ENCODE assay signal across 8 cellular contexts in genomic region chr20:45791668-45792512, GRCh38. TPM values are rescaled to one million over a fixed set of nuclear protein-coding genes. Genes with fewer than 3 reads are reported as not detected.
A peak's percentile ranks its signal among the peaks of the same experiment; 100 is the strongest.
DNase-seq lines count a peak whose midpoint lies in the region; ATAC-seq and TF ChIP-seq lines count a peak whose summit lies in the region.

DNTTIP1 (plus strand) TSS chr20:45791954; CDS start chr20:45792005, 51 bp downstream.
WFDC3 (minus strand) TSS chr20:45791883; CDS start chr20:45789975, 1,908 bp downstream.

- intact Hi-C loops in activated T-helper 2 cell treated with anti-CD3 and anti-CD28 coated beads, Interferon-gamma antibody, Interleukin-2, Interleukin-4, amounts not matched to agents 10 μg/mL and 5 μg/mL and 100 μg/mL, durations not matched to agents 14 hours and 24 hours and 36 hours (cut with micrococcal nuclease), result loop anchor here (1.0 to 10.0 kb wide), 2 partner anchors 93 to 143 kb away; partner anchors contain the start of genes SPATA25 and ZSWIM1
- intact Hi-C loops in natural killer cell (cut with micrococcal nuclease), result loop anchor here (1.0 to 2.0 kb wide), 3 partner anchors 20 to 298 kb away; partner anchors contain the start of genes ACOT8, UBE2C and ZSWIM3

- no peaks in the 10 kb centered on the region for H3K27me3 Mint-ChIP-seq in activated T-helper 2 cell treated with anti-CD3 and anti-CD28 coated beads, Interferon-gamma antibody, Interleukin-2, Interleukin-4, amounts not matched to agents 10 μg/mL and 5 μg/mL and 100 μg/mL, durations not matched to agents 14 hours and 24 hours and 36 hours (ENCODE audit: low read depth)
- no peaks in the 10 kb centered on the region for H3K27me3 Mint-ChIP-seq in natural killer cell (ENCODE audit: low read depth in 2 of 2)
- no peaks in the 10 kb centered on the region for H3K27me3 Mint-ChIP-seq in stimulated activated naive B cell treated with anti-CD40 and anti-IgM and Interleukin-4, amounts not matched to agents 10 μg/mL and 1 μg/mL and 100 μg/mL, for 72 hours

- H3K36me3 Mint-ChIP-seq in activated T-helper 2 cell treated with anti-CD3 and anti-CD28 coated beads, Interferon-gamma antibody, Interleukin-2, Interleukin-4, amounts not matched to agents 10 μg/mL and 5 μg/mL and 100 μg/mL, durations not matched to agents 14 hours and 24 hours and 36 hours (ENCODE audit: low read depth), result peaks cover 25% of the 10 kb centered on the region
- no peaks in the 10 kb centered on the region for H3K36me3 Mint-ChIP-seq in natural killer cell
- peaks cover 8 to 31% of the 10 kb centered on the region in 2 donors for H3K36me3 Mint-ChIP-seq in stimulated activated naive B cell treated with anti-CD40 and anti-IgM and Interleukin-4, amounts not matched to agents 10 μg/mL and 1 μg/mL and 100 μg/mL, for 72 hours

- ATAC-seq in GM21723 (IDR thresholded peaks at IDR 0.05; ENCODE audit: unreplicated experiment) (peak; percentile 81), natural killer cell (peak; percentile 91 to 95 (median 92))
- ATAC-seq in stimulated activated naive B cell treated with anti-CD40 and anti-IgM and Interleukin-4, amounts not matched to agents 10 μg/mL and 1 μg/mL and 100 μg/mL, for 72 hours (replicated peaks), result peak; percentile 96 to 98

- H3K4me3 Mint-ChIP-seq in activated T-helper 2 cell treated with anti-CD3 and anti-CD28 coated beads, Interferon-gamma antibody, Interleukin-2, Interleukin-4, amounts not matched to agents 10 μg/mL and 5 μg/mL and 100 μg/mL, durations not matched to agents 14 hours and 24 hours and 36 hours (ENCODE audit: low read depth), result peak within 1 kb of the TSS; percentile 85
- H3K4me3 Mint-ChIP-seq in natural killer cell, result peak within 1 kb of the TSS; percentile 93
- peak within 1 kb of the TSS; percentile 88 to 97 for H3K4me3 Mint-ChIP-seq in stimulated activated naive B cell treated with anti-CD40 and anti-IgM and Interleukin-4, amounts not matched to agents 10 μg/mL and 1 μg/mL and 100 μg/mL, for 72 hours

- peak within 1 kb of the TSS; percentile 91 for H3K4me3 ChIP-seq in fibroblast of pulmonary artery (replicated peaks; ENCODE audit: low read depth, low read length)

- no peaks in the 10 kb centered on the region for H3K9me3 Mint-ChIP-seq in activated T-helper 2 cell treated with anti-CD3 and anti-CD28 coated beads, Interferon-gamma antibody, Interleukin-2, Interleukin-4, amounts not matched to agents 10 μg/mL and 5 μg/mL and 100 μg/mL, durations not matched to agents 14 hours and 24 hours and 36 hours
- no peaks in the 10 kb centered on the region for H3K9me3 Mint-ChIP-seq in natural killer cell
- no peaks in the 10 kb centered on the region for H3K9me3 Mint-ChIP-seq in stimulated activated naive B cell treated with anti-CD40 and anti-IgM and Interleukin-4, amounts not matched to agents 10 μg/mL and 1 μg/mL and 100 μg/mL, for 72 hours

- peak; percentile 81 for DNase-seq in DMS53 treated with DMSO at 0.1 percent for 48 hours (lab: John Stamatoyannopoulos, UW; ENCODE audit: unreplicated experiment)
- DNase-seq in Kasumi-1 (lab: John Stamatoyannopoulos, UW), result peak; percentile 83 to 92
- DNase-seq in RKO (ENCODE audit: low spot score), result peak; percentile 96
- DNase-seq in activated T-helper 2 cell treated with anti-CD3 and anti-CD28 coated beads, Interferon-gamma antibody, Interleukin-2, Interleukin-4, amounts not matched to agents 10 μg/mL and 5 μg/mL and 100 μg/mL, durations not matched to agents 14 hours and 24 hours and 36 hours (ENCODE audit: low spot score), result peak; percentile 87
- peak; percentile 90 for DNase-seq in fibroblast of pulmonary artery (ENCODE audit: low read depth)
- DNase-seq in natural killer cell, result peak; percentile 89
- DNase-seq in stimulated activated naive B cell treated with anti-CD40 and anti-IgM and Interleukin-4, amounts not matched to agents 10 μg/mL and 1 μg/mL and 100 μg/mL, for 72 hours, result peak; percentile 86

- TF ChIP-seq CTCF in fibroblast of pulmonary artery (IDR thresholded peaks at IDR 0.05; ENCODE audit: low read length, missing control alignments) (no peak), natural killer cell (IDR thresholded peaks at IDR 0.05) (no peak)

- peak within 1 kb of the TSS; percentile 89 for H3K27ac Mint-ChIP-seq in activated T-helper 2 cell treated with anti-CD3 and anti-CD28 coated beads, Interferon-gamma antibody, Interleukin-2, Interleukin-4, amounts not matched to agents 10 μg/mL and 5 μg/mL and 100 μg/mL, durations not matched to agents 14 hours and 24 hours and 36 hours
- H3K27ac Mint-ChIP-seq in natural killer cell, result peak within 1 kb of the TSS; percentile 91 to 93
- H3K27ac Mint-ChIP-seq in stimulated activated naive B cell treated with anti-CD40 and anti-IgM and Interleukin-4, amounts not matched to agents 10 μg/mL and 1 μg/mL and 100 μg/mL, for 72 hours, result peak within 1 kb of the TSS; percentile 96

- peaks cover 13% of the 10 kb centered on the region for H3K4me1 Mint-ChIP-seq in activated T-helper 2 cell treated with anti-CD3 and anti-CD28 coated beads, Interferon-gamma antibody, Interleukin-2, Interleukin-4, amounts not matched to agents 10 μg/mL and 5 μg/mL and 100 μg/mL, durations not matched to agents 14 hours and 24 hours and 36 hours (ENCODE audit: low read depth)
- peaks cover 13 to 15% of the 10 kb centered on the region in 2 donors for H3K4me1 Mint-ChIP-seq in natural killer cell
- peaks cover 12 to 13% of the 10 kb centered on the region in 2 donors for H3K4me1 Mint-ChIP-seq in stimulated activated naive B cell treated with anti-CD40 and anti-IgM and Interleukin-4, amounts not matched to agents 10 μg/mL and 1 μg/mL and 100 μg/mL, for 72 hours

RNA-seq across cellular contexts. Expression of gene DNTTIP1, which starts in this region (rescaled TPM):
- 30.7 and 35.2 TPM in 2 replicates for total RNA-seq in activated T-helper 2 cell treated with anti-CD3 and anti-CD28 coated beads, Interferon-gamma antibody, Interleukin-2, Interleukin-4, amounts not matched to agents 10 μg/mL and 5 μg/mL and 100 μg/mL, durations not matched to agents 14 hours and 24 hours and 36 hours
- total RNA-seq in natural killer cell, result 10 to 100 TPM; 11.3 to 15.5 (median 13.9) TPM

RNA-seq across cellular contexts. Expression of gene WFDC3, which starts in this region (rescaled TPM):
- total RNA-seq in activated T-helper 2 cell treated with anti-CD3 and anti-CD28 coated beads, Interferon-gamma antibody, Interleukin-2, Interleukin-4, amounts not matched to agents 10 μg/mL and 5 μg/mL and 100 μg/mL, durations not matched to agents 14 hours and 24 hours and 36 hours, result 0.39 TPM in 1 of 2 replicates, not detected in the other
- not detected for total RNA-seq in natural killer cell

Comparison
In these comparisons a context has a peak if more than half of its experiments do, and no peak if none do; other contexts are left out.
1. Peak in every context shown above with its lines: DNase-seq, ATAC-seq and H3K4me3 ChIP-seq.